Comparison of ENCODE assay signal across 24 cellular contexts in genomic region chr14:103160321-103161053, GRCh38. TPM values are rescaled to one million over a fixed set of nuclear protein-coding genes. Genes with fewer than 3 reads are reported as not detected.
DNase-seq lines count a peak whose midpoint lies in the region; ATAC-seq, FAIRE-seq and TF ChIP-seq lines count a peak whose summit lies in the region.
"Had no signal": no experiment of that assay in that cellular context is flagged by ENCODE, and none has a peak within 500 bp of the region (broad histone marks: within the 10 kb centered on the region; RNA-seq: fewer than 3 reads in every experiment).

No MANE protein-coding gene starts in this region.

- dilution Hi-C loops in IMR-90 (cut with HindIII; ENCODE audit: low sequenced_read_pairs, unreplicated experiment) = no loop called here

- no peak for FAIRE-seq in urothelium cell line (lab: Jason Lieb, UNC)
- FAIRE-seq: D721Med, GM18507 had no signal

- peaks cover 70% of the 10 kb centered on the region for H3K27me3 ChIP-seq in IMR-90 (ENCODE audit: control insufficient read depth, insufficient read depth, low read length)
- no peaks in the 10 kb centered on the region for H3K27me3 ChIP-seq in parathyroid adenoma (ENCODE audit: control insufficient read depth, insufficient read depth, low read length)
- H3K27me3 ChIP-seq: MG63 had no signal

- H3K36me3 Mint-ChIP-seq in activated naive CD4-positive, alpha-beta T cell treated with anti-CD3 and anti-CD28 coated beads, Interleukin-2, amount 50 U/mL, for 24 hours = no peaks in the 10 kb centered on the region
- H3K36me3 Mint-ChIP-seq in activated naive CD4-positive, alpha-beta T cell treated with anti-CD3 and anti-CD28 coated beads, Interleukin-2, amount 10 ng/mL, durations not matched to agents 7 days and 5 days = no peaks in the 10 kb centered on the region

- H3K14ac ChIP-seq in IMR-90 (replicated peaks; ENCODE audit: low read depth, low read length) = no peak overlapping the region

- peaks cover 4% of the 10 kb centered on the region for H3K4me1 Mint-ChIP-seq in activated naive CD4-positive, alpha-beta T cell treated with anti-CD3 and anti-CD28 coated beads, Interleukin-2, amount 50 U/mL, for 24 hours
- no peaks in the 10 kb centered on the region for H3K4me1 Mint-ChIP-seq in activated naive CD4-positive, alpha-beta T cell treated with anti-CD3 and anti-CD28 coated beads, Interleukin-2, amount 10 ng/mL, durations not matched to agents 7 days and 5 days

- H3K9ac ChIP-seq in IMR-90 (ENCODE audit: low read depth, low read length) = no peak overlapping the region
- H3K9ac ChIP-seq in parathyroid adenoma = no peak overlapping the region

- no peak overlapping the region for H4K5ac ChIP-seq in IMR-90 (ENCODE audit: low read depth, low read length)

- H3K4me3 ChIP-seq in IMR-90 (ENCODE audit: insufficient read depth, low read depth, low read length) (no peak overlapping the region), coronary artery (no peak overlapping the region), parathyroid adenoma (ENCODE audit: low read depth, low read length) (no peak overlapping the region)
- H3K4me3 ChIP-seq: HAP-1, MG63 had no signal

- H2BK120ac ChIP-seq in IMR-90 (ENCODE audit: low read depth, low read length) = no peak overlapping the region

- H4K8ac ChIP-seq in IMR-90 (ENCODE audit: low read depth in 2 of 2, low read length in 2 of 2) = no peak overlapping the region

- no peak overlapping the region for H2BK15ac ChIP-seq in IMR-90 (ENCODE audit: low read depth, low read length)

- no peaks in the 10 kb centered on the region for H3K79me2 ChIP-seq in parathyroid adenoma

- H4K20me1 ChIP-seq in IMR-90 (ENCODE audit: insufficient read depth, low read length) = no peaks in the 10 kb centered on the region

- no peaks in the 10 kb centered on the region for H3K9me3 Mint-ChIP-seq in activated naive CD4-positive, alpha-beta T cell treated with anti-CD3 and anti-CD28 coated beads, Interleukin-2, amount 50 U/mL, for 24 hours
- no peaks in the 10 kb centered on the region for H3K9me3 Mint-ChIP-seq in activated naive CD4-positive, alpha-beta T cell treated with anti-CD3 and anti-CD28 coated beads, Interleukin-2, amount 10 ng/mL, durations not matched to agents 7 days and 5 days

- no TSS peak for BruUV-seq in IMR-90 (replicated peaks; lab: Mats Ljungman, UMichigan)

- ATAC-seq in IMR-90 (ENCODE audit: low read depth) (no peak), GM21447 (IDR thresholded peaks at IDR 0.05; ENCODE audit: unreplicated experiment) (no peak), HG02678 (IDR thresholded peaks at IDR 0.05; ENCODE audit: unreplicated experiment) (no peak)
- ATAC-seq: Panc1 had no signal

- peak overlapping the region; percentile 62 for H3K27ac Mint-ChIP-seq in activated naive CD4-positive, alpha-beta T cell treated with anti-CD3 and anti-CD28 coated beads, Interleukin-2, amount 50 U/mL, for 24 hours
- H3K27ac Mint-ChIP-seq in activated naive CD4-positive, alpha-beta T cell treated with anti-CD3 and anti-CD28 coated beads, Interleukin-2, amount 10 ng/mL, durations not matched to agents 7 days and 5 days = no peak overlapping the region

- no peak overlapping the region for H3K4ac ChIP-seq in IMR-90 (ENCODE audit: low read depth, low read length)

- WGBS in IMR-90 (ENCODE audit: extremely low coverage in 2 of 2, insufficient read length in 1 of 2), 2 experiments = 60% methylated on average over 2 of the region's 13 CpGs; no CpG with 5 or more reads in 1 of the 2 experiments

- POLR2A ChIA-PET in IMR-90 (lab: Charles Lee; ENCODE audit: unreplicated experiment) = no interaction called here

- H2BK5ac ChIP-seq in IMR-90 (ENCODE audit: low read depth, low read length, poor library complexity, severe bottlenecking) = no peak overlapping the region

- 0 out of 2 replicates have a peak, but pooled peaks cover 3% of the 10 kb centered on the region for H3K9me3 ChIP-seq in IMR-90 (ENCODE audit: control insufficient read depth, insufficient read depth, low read length)
- H3K9me3 ChIP-seq in parathyroid adenoma (ENCODE audit: control insufficient read depth, low read length) = no peaks in the 10 kb centered on the region
- H3K9me3 ChIP-seq: HAP-1, MG63 had no signal

- no peak overlapping the region for H3K56ac ChIP-seq in IMR-90 (ENCODE audit: extremely low read depth, insufficient read depth, low read length)

- H3K4me2 ChIP-seq in IMR-90 (ENCODE audit: low read depth, low read length) (no peak overlapping the region), parathyroid adenoma (ENCODE audit: low read length) (no peak overlapping the region)

- no peak overlapping the region for H3K18ac ChIP-seq in IMR-90 (ENCODE audit: low read depth, low read length)

- no peak overlapping the region for H2AK5ac ChIP-seq in IMR-90 (ENCODE audit: low read depth, low read length)

- H3K36me3 ChIP-seq in IMR-90 (ENCODE audit: control insufficient read depth, insufficient read depth, low read length) (no peaks in the 10 kb centered on the region), parathyroid adenoma (ENCODE audit: control insufficient read depth, insufficient read depth, low read length) (no peaks in the 10 kb centered on the region)
- H3K36me3 ChIP-seq: HAP-1, MG63 had no signal

- intact Hi-C loops in IMR-90 (cut with micrococcal nuclease) = no loop called here

- CTCF ChIA-PET in activated naive CD4-positive, alpha-beta T cell treated with anti-CD3 and anti-CD28 coated beads, Interleukin-2, amount 10 ng/mL, durations not matched to agents 7 days and 5 days (lab: Charles Lee) = no interaction called here
- CTCF ChIA-PET in IMR-90 (lab: Yijun Ruan, JAX) = interaction anchor here (0.7 kb wide), 1 partner anchor 138 kb away, joined by 3 read pairs; no protein-coding TSS in a partner anchor

- H2AK9ac ChIP-seq in IMR-90 (replicated peaks; ENCODE audit: low read depth, low read length, poor library complexity) = peak overlapping the region; percentile 42

- no peak overlapping the region for H2AFZ ChIP-seq in IMR-90 (replicated peaks; ENCODE audit: low read length, poor library complexity)
- peak overlapping the region; percentile 48 for H2AFZ ChIP-seq in parathyroid adenoma

- no peaks in the 10 kb centered on the region for H3K79me1 ChIP-seq in IMR-90 (ENCODE audit: low read depth in 1 of 2, low read length in 2 of 2)

- H3K27me3 Mint-ChIP-seq in activated naive CD4-positive, alpha-beta T cell treated with anti-CD3 and anti-CD28 coated beads, Interleukin-2, amount 50 U/mL, for 24 hours = no peaks in the 10 kb centered on the region
- H3K27me3 Mint-ChIP-seq in activated naive CD4-positive, alpha-beta T cell treated with anti-CD3 and anti-CD28 coated beads, Interleukin-2, amount 10 ng/mL, durations not matched to agents 7 days and 5 days = peaks cover 30% of the 10 kb centered on the region

- H3K4me3 Mint-ChIP-seq in activated naive CD4-positive, alpha-beta T cell treated with anti-CD3 and anti-CD28 coated beads, Interleukin-2, amount 50 U/mL, for 24 hours = no peak overlapping the region
- no peak overlapping the region for H3K4me3 Mint-ChIP-seq in activated naive CD4-positive, alpha-beta T cell treated with anti-CD3 and anti-CD28 coated beads, Interleukin-2, amount 10 ng/mL, durations not matched to agents 7 days and 5 days

- no peak for TF ChIP-seq RAD21 in IMR-90 (IDR thresholded peaks at IDR 0.05; ENCODE audit: low read length)

- H3K27ac ChIP-seq in IMR-90 (ENCODE audit: insufficient read depth, low read length) (no peak overlapping the region), coronary artery (no peak overlapping the region), parathyroid adenoma (peak overlapping the region; percentile 93)
- H3K27ac ChIP-seq: RWPE1 had no signal

- no peak overlapping the region for H4K91ac ChIP-seq in IMR-90 (ENCODE audit: insufficient read depth, low read depth, low read length)

- no peak for TF ChIP-seq POLR2A in IMR-90 (IDR thresholded peaks at IDR 0.05; ENCODE audit: low read depth, low read length)

- H3K9me1 ChIP-seq in IMR-90 (ENCODE audit: insufficient read depth, low read length) = no peaks in the 10 kb centered on the region

- no peaks in the 10 kb centered on the region for H3K4me1 ChIP-seq in IMR-90 (ENCODE audit: control insufficient read depth, insufficient read depth, low read length)
- H3K4me1 ChIP-seq in parathyroid adenoma = peaks cover 75% of the 10 kb centered on the region
- H3K4me1 ChIP-seq: HAP-1 had no signal

- no peak overlapping the region for H3K23ac ChIP-seq in IMR-90 (ENCODE audit: low read depth, low read length)

- DNase-seq in activated naive CD4-positive, alpha-beta T cell treated with anti-CD3 and anti-CD28 coated beads, Interleukin-2, amount 10 ng/mL, durations not matched to agents 7 days and 5 days = no peak
- no peak for DNase-seq in IMR-90
- DNase-seq in coronary artery (ENCODE audit: low spot score) = peak; percentile 55
- no peak for DNase-seq in urothelium cell line (ENCODE audit: low spot score)
- DNase-seq: 8988T, ACHN, GOT3, KG1, MG63, NCI-H1105 treated with DMSO at 0.1 percent for 48 hours, NCI-H2029 treated with DMSO at 0.1 percent for 48 hours, NCI-H2227 treated with DMSO at 0.1 percent for 48 hours, NCI-H526 treated with DMSO at 0.1 percent for 48 hours, SHP77 had no signal

- H2BK20ac ChIP-seq in IMR-90 (ENCODE audit: low read depth, low read length) = no peak overlapping the region

- TF ChIP-seq CTCF in IMR-90 (conservative IDR thresholded peaks at IDR 0.05; ENCODE audit: low read depth, low read length) (no peak), coronary artery (IDR thresholded peaks at IDR 0.05) (no peak), parathyroid adenoma (IDR thresholded peaks at IDR 0.05) (no peak)

- in situ Hi-C loops in IMR-90 (cut with MboI; ENCODE audit: low sequenced_read_pairs) = no loop called here

TF ChIP-seq in IMR-90, 13 proteins besides CTCF, POLR2A, EP300 and RAD21 (continues in another document):
- TF ChIP-seq USF2 (IDR thresholded peaks at IDR 0.05; ENCODE audit: low read depth, low read length) (no peak), MXI1 (IDR thresholded peaks at IDR 0.05; ENCODE audit: borderline replicate concordance, low read depth, low read length) (no peak), MAFK (IDR thresholded peaks at IDR 0.05; ENCODE audit: low read depth, low read length) (no peak), CEBPB (IDR thresholded peaks at IDR 0.05; ENCODE audit: low read depth, low read length) (no peak), NFE2L2 (IDR thresholded peaks at IDR 0.05; ENCODE audit: low read depth, low read length) (no peak), BHLHE40 (IDR thresholded peaks at IDR 0.05; ENCODE audit: low read depth, low read length) (no peak), FOS (IDR thresholded peaks at IDR 0.05; ENCODE audit: low read depth, low read length) (no peak)

RNA-seq across cellular contexts. Expression of gene TNFAIP2, which starts 37.2 kb away (rescaled TPM):
- total RNA-seq in IMR-90 (2012; rRNA removed) = 5.0 and 6.3 TPM in 2 replicates
- polyA plus RNA-seq in IMR-90 (2012; rRNA removed) = 9.6 and 9.9 TPM in 2 replicates
- polyA plus RNA-seq in IMR-90 (2012; cell fraction: cytosol; rRNA removed) = 10.7 and 12.7 TPM in 2 replicates
- polyA plus RNA-seq in IMR-90 (2012; cell fraction: nucleus; rRNA removed; ENCODE audit: low replicate concordance) = 43.9 and 49.0 TPM in 2 replicates
- total RNA-seq: SK-MEL-5 had no signal
